In genomic region chr4:123807866-123808265, GRCh38 we compare ENCODE assay signal across 23 cellular contexts.
A peak's percentile ranks its signal among the peaks of the same experiment; 100 is the strongest.
DNase-seq lines count a peak whose midpoint lies in the region; FAIRE-seq and TF ChIP-seq lines count a peak whose summit lies in the region.
"Had no signal": no experiment of that assay in that cellular context is flagged by ENCODE, and none has a peak within 500 bp of the region (broad histone marks: within the 10 kb centered on the region; RNA-seq: fewer than 3 reads in every experiment).

No MANE protein-coding gene starts in this region.

- H2AFZ ChIP-seq in OCI-LY1 (ENCODE audit: low read length) (no peak overlapping the region), SK-N-SH (ENCODE audit: low read depth) (no peak overlapping the region)

- no peak for TF ChIP-seq RAD21 in SK-N-SH (IDR thresholded peaks at IDR 0.05; ENCODE audit: low read length)

- peak; percentile 37 for DNase-seq in NCI-H82 (lab: John Stamatoyannopoulos, UW)
- no peak for DNase-seq in NCI-H82 treated with DMSO at 0.1 percent for 48 hours (lab: John Stamatoyannopoulos, UW; ENCODE audit: unreplicated experiment)
- DNase-seq in NCI-H2171 treated with DMSO at 0.1 percent for 48 hours (lab: John Stamatoyannopoulos, UW): peak; percentile 51
- DNase-seq in SK-N-SH: no peak
- DNase-seq in activated naive CD4-positive, alpha-beta T cell treated with Interleukin-2 at 50 U/mL for 16 hours: no peak
- DNase-seq in HTR-8/SVneo (ENCODE audit: insufficient read length, low spot score): no peak
- no peak for DNase-seq in T-helper 1 cell
- DNase-seq: BE2C; CD4-positive, alpha-beta T cell; CD8-positive, alpha-beta memory T cell; DMS53; DMS79 treated with DMSO at 0.1 percent for 48 hours; GF-D8; GOT3; HFFc6 had no signal

- TF ChIP-seq CTCF in OCI-LY1 (IDR thresholded peaks at IDR 0.05; ENCODE audit: low read length): no peak
- no peak for TF ChIP-seq CTCF in SK-N-SH (IDR thresholded peaks at IDR 0.05)

- H3K4me1 ChIP-seq in OCI-LY1 (ENCODE audit: insufficient read depth, low read length, severe bottlenecking) (peaks cover 67% of the 10 kb centered on the region), SK-N-SH (ENCODE audit: control insufficient read depth in 1 of 2, insufficient read depth in 2 of 2, low read depth in 1 of 2, low read length in 1 of 2) (peaks cover 0 to 5% of the 10 kb centered on the region in 2 experiments)
- H3K4me1 ChIP-seq: BE2C had no signal

- H3K27me3 ChIP-seq in OCI-LY1 (ENCODE audit: insufficient read depth, low read length): no peaks in the 10 kb centered on the region
- H3K27me3 ChIP-seq in SK-N-SH (ENCODE audit: insufficient read depth): no peaks in the 10 kb centered on the region
- H3K27me3 ChIP-seq: BE2C; BLaER1 treated with 17β-estradiol and CSF1 and Interleukin-3, amounts not matched to agents 10 nM and 100 nM had no signal

- H4K20me1 ChIP-seq in OCI-LY1 (ENCODE audit: insufficient read depth, low read length) (no peaks in the 10 kb centered on the region), SK-N-SH (ENCODE audit: insufficient read depth) (no peaks in the 10 kb centered on the region)
- H4K20me1 ChIP-seq: BLaER1 treated with 17β-estradiol and CSF1 and Interleukin-3, amounts not matched to agents 10 nM and 100 nM had no signal

- no peaks in the 10 kb centered on the region for H3K79me2 ChIP-seq in OCI-LY1 (ENCODE audit: insufficient read depth, low read length)
- no peaks in the 10 kb centered on the region for H3K79me2 ChIP-seq in SK-N-SH (ENCODE audit: insufficient read depth)

- no peaks in the 10 kb centered on the region for H3F3A ChIP-seq in OCI-LY1 (ENCODE audit: insufficient read depth, low read length)
- H3F3A ChIP-seq in SK-N-SH (replicated peaks; ENCODE audit: insufficient read depth): no peaks in the 10 kb centered on the region

- H3K4me2 ChIP-seq in OCI-LY1 (ENCODE audit: low read length) (no peak overlapping the region), SK-N-SH (no peak overlapping the region)
- H3K4me2 ChIP-seq: BLaER1 treated with 17β-estradiol and CSF1 and Interleukin-3, amounts not matched to agents 10 nM and 100 nM had no signal

- 84% methylated on average over 1 of the region's 1 CpG for WGBS in SK-N-SH (ENCODE audit: low lambda C conversion rate)

- TF ChIP-seq EP300 in SK-N-SH (IDR thresholded peaks at IDR 0.05; ENCODE audit: borderline replicate concordance in 1 of 2, low read depth in 1 of 2, low read length in 1 of 2): peak in 1 of 2 experiments; percentile 4; a peak in 1 of 4 replicates

- peak overlapping the region; percentile 94 for H3K27ac ChIP-seq in OCI-LY1 (ENCODE audit: low read depth, low read length, poor library complexity, severe bottlenecking)
- no peak overlapping the region for H3K27ac ChIP-seq in SK-N-SH (ENCODE audit: low read depth in 2 of 2, low read length in 1 of 2)
- H3K27ac ChIP-seq: 22Rv1; BLaER1 treated with 17β-estradiol and CSF1 and Interleukin-3, amounts not matched to agents 10 nM and 100 nM had no signal

- H3K36me3 ChIP-seq in OCI-LY1 (ENCODE audit: insufficient read depth, low read length) (no peaks in the 10 kb centered on the region), SK-N-SH (replicated peaks in 1 of 2; ENCODE audit: control insufficient read depth in 1 of 2, insufficient read depth in 2 of 2, low read length in 1 of 2) (no peaks in the 10 kb centered on the region)
- H3K36me3 ChIP-seq: BE2C; BLaER1 treated with 17β-estradiol and CSF1 and Interleukin-3, amounts not matched to agents 10 nM and 100 nM; HAP-1 had no signal

- no peaks in the 10 kb centered on the region for H3K9me3 ChIP-seq in OCI-LY1 (ENCODE audit: low read length)
- no peaks in the 10 kb centered on the region for H3K9me3 ChIP-seq in SK-N-SH
- H3K9me3 ChIP-seq: BE2C; BLaER1 treated with 17β-estradiol and CSF1 and Interleukin-3, amounts not matched to agents 10 nM and 100 nM; HAP-1 had no signal

- POLR2A ChIA-PET in SK-N-SH (lab: Yijun Ruan, JAX): no interaction called here

- CTCF ChIA-PET in SK-N-SH (lab: Yijun Ruan, JAX): interaction anchor here (1.3 kb wide), 1 partner anchor 9 kb away, joined by 3 read pairs; no protein-coding TSS in a partner anchor

- H3K9ac ChIP-seq in OCI-LY1 (ENCODE audit: low read length): no peak overlapping the region
- H3K9ac ChIP-seq in SK-N-SH: no peak overlapping the region
- H3K9ac ChIP-seq: BLaER1 treated with 17β-estradiol and CSF1 and Interleukin-3, amounts not matched to agents 10 nM and 100 nM had no signal

- no peak for FAIRE-seq in HTR-8/SVneo (lab: Jason Lieb, UNC)
- FAIRE-seq: A204.1, GM12891, GM18507, H54 had no signal

- H3K4me3 ChIP-seq in OCI-LY1 (ENCODE audit: low read depth, low read length, poor library complexity, severe bottlenecking): no peak overlapping the region
- H3K4me3 ChIP-seq in SK-N-SH (ENCODE audit: low read depth in 2 of 2, low read length in 1 of 2): no peak overlapping the region
- H3K4me3 ChIP-seq: BLaER1 treated with 17β-estradiol and CSF1 and Interleukin-3, amounts not matched to agents 10 nM and 100 nM; HAP-1 had no signal

- no peaks in the 10 kb centered on the region for H3K9me2 ChIP-seq in OCI-LY1 (ENCODE audit: low read depth, low read length)
- H3K9me2 ChIP-seq in SK-N-SH: no peaks in the 10 kb centered on the region

TF ChIP-seq in SK-N-SH, 30 proteins besides CTCF, POLR2A, EP300 and RAD21:
- TF ChIP-seq, protein P1, sequence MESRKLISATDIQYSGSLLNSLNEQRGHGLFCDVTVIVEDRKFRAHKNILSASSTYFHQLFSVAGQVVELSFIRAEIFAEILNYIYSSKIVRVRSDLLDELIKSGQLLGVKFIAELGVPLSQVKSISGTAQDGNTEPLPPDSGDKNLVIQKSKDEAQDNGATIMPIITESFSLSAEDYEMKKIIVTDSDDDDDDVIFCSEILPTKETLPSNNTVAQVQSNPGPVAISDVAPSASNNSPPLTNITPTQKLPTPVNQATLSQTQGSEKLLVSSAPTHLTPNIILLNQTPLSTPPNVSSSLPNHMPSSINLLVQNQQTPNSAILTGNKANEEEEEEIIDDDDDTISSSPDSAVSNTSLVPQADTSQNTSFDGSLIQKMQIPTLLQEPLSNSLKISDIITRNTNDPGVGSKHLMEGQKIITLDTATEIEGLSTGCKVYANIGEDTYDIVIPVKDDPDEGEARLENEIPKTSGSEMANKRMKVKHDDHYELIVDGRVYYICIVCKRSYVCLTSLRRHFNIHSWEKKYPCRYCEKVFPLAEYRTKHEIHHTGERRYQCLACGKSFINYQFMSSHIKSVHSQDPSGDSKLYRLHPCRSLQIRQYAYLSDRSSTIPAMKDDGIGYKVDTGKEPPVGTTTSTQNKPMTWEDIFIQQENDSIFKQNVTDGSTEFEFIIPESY (IDR thresholded peaks at IDR 0.05; ENCODE audit: borderline replicate concordance, low read depth): no peak
- TF ChIP-seq TCF12 (IDR thresholded peaks at IDR 0.05) (peak; percentile 69), MXI1 (IDR thresholded peaks at IDR 0.05; ENCODE audit: low read depth, low read length) (no peak)
- TF ChIP-seq, protein P2, sequence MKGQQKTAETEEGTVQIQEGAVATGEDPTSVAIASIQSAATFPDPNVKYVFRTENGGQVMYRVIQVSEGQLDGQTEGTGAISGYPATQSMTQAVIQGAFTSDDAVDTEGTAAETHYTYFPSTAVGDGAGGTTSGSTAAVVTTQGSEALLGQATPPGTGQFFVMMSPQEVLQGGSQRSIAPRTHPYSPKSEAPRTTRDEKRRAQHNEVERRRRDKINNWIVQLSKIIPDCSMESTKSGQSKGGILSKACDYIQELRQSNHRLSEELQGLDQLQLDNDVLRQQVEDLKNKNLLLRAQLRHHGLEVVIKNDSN (IDR thresholded peaks at IDR 0.05; ENCODE audit: borderline replicate concordance, low read depth): no peak

Comparison
In these comparisons a context has a peak if more than half of its experiments do, and no peak if none do; other contexts are left out.
1. DNase-seq: peak in NCI-H82 (single experiment) and NCI-H2171 treated with DMSO at 0.1 percent for 48 hours (single experiment); none in NCI-H82 treated with DMSO at 0.1 percent for 48 hours (single experiment), SK-N-SH (single experiment), activated naive CD4-positive, alpha-beta T cell treated with Interleukin-2 at 50 U/mL for 16 hours (single experiment), HTR-8/SVneo (single experiment) and T-helper 1 cell (0 of 5).